ENCODE assay signal across 6 cellular contexts in the genomic region with DNA sequence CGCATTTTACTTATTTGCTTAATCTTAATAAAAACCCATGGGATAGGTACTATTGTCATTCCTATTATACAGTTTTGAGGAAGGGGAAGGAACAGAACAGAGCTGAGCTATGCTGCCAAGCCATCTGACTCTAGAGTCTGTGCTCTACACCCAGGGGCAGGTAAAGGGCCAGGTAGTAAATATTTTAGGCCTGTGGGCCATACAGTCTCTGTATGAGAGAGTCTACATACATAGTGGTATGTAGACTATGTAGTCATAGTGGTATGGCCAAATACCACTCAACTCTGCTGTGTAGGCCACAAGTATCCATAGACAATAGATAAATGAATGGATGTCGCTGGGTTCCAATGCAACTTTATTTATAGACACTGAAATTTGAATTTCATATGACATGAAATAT. TPM values are rescaled to one million over a fixed set of nuclear protein-coding genes. Genes with fewer than 3 reads are reported as not detected.
"Had no signal": no experiment of that assay in that cellular context is flagged by ENCODE, and none has a peak within 500 bp of the region (broad histone marks: within the 10 kb centered on the region; RNA-seq: fewer than 3 reads in every experiment).

No MANE protein-coding gene starts in this region.

- H3K27ac ChIP-seq: HL-60 had no signal

- H3K4me3 ChIP-seq: K562 had no signal

- DNase-seq: IMR-90, KBM-7, KG1 had no signal

RNA-seq across cellular contexts. Expression of gene SRI, which starts 3.4 kb away (rescaled TPM):
- polyA plus RNA-seq: HepG2 had no signal
